1 cellular context compared by ENCODE assay signal in the genomic region with DNA sequence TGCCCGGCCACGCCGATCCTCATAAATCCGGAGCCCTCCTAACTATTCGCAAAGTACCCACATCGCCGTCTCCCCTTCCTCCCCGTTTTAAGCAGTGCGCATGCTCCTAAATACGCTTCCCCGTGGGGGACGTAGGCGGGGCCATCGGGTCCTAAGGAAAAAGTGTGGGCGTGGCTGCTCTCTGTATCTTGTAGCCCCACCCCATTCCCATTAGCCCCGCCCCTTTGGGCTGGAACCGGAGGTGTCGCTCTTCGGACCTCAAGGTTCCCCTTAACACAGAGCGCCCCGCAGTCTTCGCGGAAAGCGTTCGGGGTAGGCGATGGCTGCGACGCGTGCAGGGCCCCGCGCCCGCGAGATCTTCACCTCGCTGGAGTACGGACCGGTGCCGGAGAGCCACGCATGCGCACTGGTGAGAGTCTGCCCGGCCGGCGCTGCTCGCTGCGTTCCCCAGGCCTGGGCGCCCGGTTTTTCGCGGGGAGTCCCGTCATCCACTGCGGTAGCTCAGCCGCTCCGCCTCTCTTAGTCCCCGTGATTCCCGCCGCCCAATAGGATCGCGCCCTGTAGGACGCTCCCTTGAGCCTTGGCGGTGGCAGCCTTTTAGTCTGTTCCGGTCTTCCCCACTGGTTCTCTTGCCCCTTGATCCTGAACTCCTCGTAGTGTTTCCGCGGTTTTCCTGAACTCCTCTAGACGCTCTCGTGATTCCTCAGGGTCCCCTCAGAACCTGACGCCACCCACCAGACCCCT.
A peak's percentile ranks its signal among the peaks of the same experiment; 100 is the strongest.
TF ChIP-seq lines count a peak whose summit lies in the region.

A gene (plus strand): TSS at position 213 of the 744 bp plus-strand sequence. CDS start 107 bp downstream, at position 320.

TF ChIP-seq in HepG2, 621 proteins besides CTCF, POLR2A, EP300 and RAD21 (continued from another document and continues in another):
- TF ChIP-seq, protein P1, sequence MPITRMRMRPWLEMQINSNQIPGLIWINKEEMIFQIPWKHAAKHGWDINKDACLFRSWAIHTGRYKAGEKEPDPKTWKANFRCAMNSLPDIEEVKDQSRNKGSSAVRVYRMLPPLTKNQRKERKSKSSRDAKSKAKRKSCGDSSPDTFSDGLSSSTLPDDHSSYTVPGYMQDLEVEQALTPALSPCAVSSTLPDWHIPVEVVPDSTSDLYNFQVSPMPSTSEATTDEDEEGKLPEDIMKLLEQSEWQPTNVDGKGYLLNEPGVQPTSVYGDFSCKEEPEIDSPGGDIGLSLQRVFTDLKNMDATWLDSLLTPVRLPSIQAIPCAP (CRISPR knock-in tag; IDR thresholded peaks at IDR 0.05; ENCODE audit: low read depth), result no peak
- TF ChIP-seq ETV6 (CRISPR knock-in tag; conservative IDR thresholded peaks at IDR 0.05) (no peak), ZBTB1 (CRISPR knock-in tag; IDR thresholded peaks at IDR 0.05; ENCODE audit: borderline replicate concordance) (no peak), SP140L (CRISPR knock-in tag; IDR thresholded peaks at IDR 0.05; ENCODE audit: borderline replicate concordance) (no peak), CBX5 (CRISPR knock-in tag; IDR thresholded peaks at IDR 0.05; ENCODE audit: borderline replicate concordance) (no peak; the same call in 1 of the 2 replicates), CBFB (CRISPR knock-in tag; IDR thresholded peaks at IDR 0.05) (no peak), NR1H2 (CRISPR knock-in tag; IDR thresholded peaks at IDR 0.05; ENCODE audit: borderline replicate concordance, low read depth) (no peak), SMAD9 (CRISPR knock-in tag; IDR thresholded peaks at IDR 0.05) (no peak), SMYD3 (CRISPR knock-in tag; IDR thresholded peaks at IDR 0.05) (no peak), ZNF292 (CRISPR knock-in tag; IDR thresholded peaks at IDR 0.05; ENCODE audit: borderline replicate concordance, low read depth) (no peak), FIP1L1 (IDR thresholded peaks at IDR 0.05; ENCODE audit: borderline replicate concordance, insufficient read depth, low read depth, low read length) (no peak), TCF7L2 (IDR thresholded peaks at IDR 0.05; ENCODE audit: low read depth, low read length) (no peak), SMC3 (IDR thresholded peaks at IDR 0.05; ENCODE audit: low read length) (no peak), HMG20A (CRISPR knock-in tag; IDR thresholded peaks at IDR 0.05; ENCODE audit: borderline replicate concordance) (no peak), RFX5 (IDR thresholded peaks at IDR 0.05; ENCODE audit: low read depth, low read length) (no peak), ZNF335 (CRISPR knock-in tag; IDR thresholded peaks at IDR 0.05) (peak; percentile 51; the same call in 1 of the 2 replicates), ZNF44 (CRISPR knock-in tag; IDR thresholded peaks at IDR 0.05) (no peak; the same call in 1 of the 2 replicates), PAX8 (CRISPR knock-in tag; IDR thresholded peaks at IDR 0.05; ENCODE audit: borderline replicate concordance) (no peak), TMF1 (CRISPR knock-in tag; IDR thresholded peaks at IDR 0.05; ENCODE audit: low read depth) (no peak), WIZ (CRISPR knock-in tag; IDR thresholded peaks at IDR 0.05) (0 out of 2 replicates have a peak, but pooled peaks have one; percentile 37), CBX2 (IDR thresholded peaks at IDR 0.05; ENCODE audit: low read depth, low read length) (no peak), CBX2 (CRISPR knock-in tag; IDR thresholded peaks at IDR 0.05; ENCODE audit: low read depth) (no peak)
- TF ChIP-seq, protein P2, sequence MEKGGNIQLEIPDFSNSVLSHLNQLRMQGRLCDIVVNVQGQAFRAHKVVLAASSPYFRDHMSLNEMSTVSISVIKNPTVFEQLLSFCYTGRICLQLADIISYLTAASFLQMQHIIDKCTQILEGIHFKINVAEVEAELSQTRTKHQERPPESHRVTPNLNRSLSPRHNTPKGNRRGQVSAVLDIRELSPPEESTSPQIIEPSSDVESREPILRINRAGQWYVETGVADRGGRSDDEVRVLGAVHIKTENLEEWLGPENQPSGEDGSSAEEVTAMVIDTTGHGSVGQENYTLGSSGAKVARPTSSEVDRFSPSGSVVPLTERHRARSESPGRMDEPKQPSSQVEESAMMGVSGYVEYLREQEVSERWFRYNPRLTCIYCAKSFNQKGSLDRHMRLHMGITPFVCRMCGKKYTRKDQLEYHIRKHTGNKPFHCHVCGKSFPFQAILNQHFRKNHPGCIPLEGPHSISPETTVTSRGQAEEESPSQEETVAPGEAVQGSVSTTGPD (CRISPR knock-in tag; IDR thresholded peaks at IDR 0.05), result no peak
- TF ChIP-seq, protein P3, sequence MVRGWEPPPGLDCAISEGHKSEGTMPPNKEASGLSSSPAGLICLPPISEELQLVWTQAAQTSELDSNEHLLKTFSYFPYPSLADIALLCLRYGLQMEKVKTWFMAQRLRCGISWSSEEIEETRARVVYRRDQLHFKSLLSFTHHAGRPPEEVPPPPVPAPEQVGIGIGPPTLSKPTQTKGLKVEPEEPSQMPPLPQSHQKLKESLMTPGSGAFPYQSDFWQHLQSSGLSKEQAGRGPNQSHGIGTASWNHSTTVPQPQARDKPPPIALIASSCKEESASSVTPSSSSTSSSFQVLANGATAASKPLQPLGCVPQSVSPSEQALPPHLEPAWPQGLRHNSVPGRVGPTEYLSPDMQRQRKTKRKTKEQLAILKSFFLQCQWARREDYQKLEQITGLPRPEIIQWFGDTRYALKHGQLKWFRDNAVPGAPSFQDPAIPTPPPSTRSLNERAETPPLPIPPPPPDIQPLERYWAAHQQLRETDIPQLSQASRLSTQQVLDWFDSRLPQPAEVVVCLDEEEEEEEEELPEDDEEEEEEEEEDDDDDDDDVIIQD (CRISPR knock-in tag; IDR thresholded peaks at IDR 0.05; ENCODE audit: low read depth), result no peak; the same call in 1 of the 2 replicates
- TF ChIP-seq, protein P4, sequence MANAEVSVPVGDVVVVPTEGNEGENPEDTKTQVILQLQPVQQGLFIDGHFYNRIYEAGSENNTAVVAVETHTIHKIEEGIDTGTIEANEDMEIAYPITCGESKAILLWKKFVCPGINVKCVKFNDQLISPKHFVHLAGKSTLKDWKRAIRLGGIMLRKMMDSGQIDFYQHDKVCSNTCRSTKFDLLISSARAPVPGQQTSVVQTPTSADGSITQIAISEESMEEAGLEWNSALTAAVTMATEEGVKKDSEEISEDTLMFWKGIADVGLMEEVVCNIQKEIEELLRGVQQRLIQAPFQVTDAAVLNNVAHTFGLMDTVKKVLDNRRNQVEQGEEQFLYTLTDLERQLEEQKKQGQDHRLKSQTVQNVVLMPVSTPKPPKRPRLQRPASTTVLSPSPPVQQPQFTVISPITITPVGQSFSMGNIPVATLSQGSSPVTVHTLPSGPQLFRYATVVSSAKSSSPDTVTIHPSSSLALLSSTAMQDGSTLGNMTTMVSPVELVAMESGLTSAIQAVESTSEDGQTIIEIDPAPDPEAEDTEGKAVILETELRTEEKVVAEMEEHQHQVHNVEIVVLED (CRISPR knock-in tag; IDR thresholded peaks at IDR 0.05; ENCODE audit: borderline replicate concordance), result peak; percentile 73
- TF ChIP-seq, protein P5, sequence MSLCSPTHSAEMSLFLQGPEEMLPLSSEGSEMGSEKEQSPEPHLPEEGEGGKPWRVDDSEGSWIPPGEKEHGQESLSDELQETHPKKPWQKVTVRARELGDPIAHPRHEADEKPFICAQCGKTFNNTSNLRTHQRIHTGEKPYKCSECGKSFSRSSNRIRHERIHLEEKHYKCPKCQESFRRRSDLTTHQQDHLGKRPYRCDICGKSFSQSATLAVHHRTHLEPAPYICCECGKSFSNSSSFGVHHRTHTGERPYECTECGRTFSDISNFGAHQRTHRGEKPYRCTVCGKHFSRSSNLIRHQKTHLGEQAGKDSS (CRISPR knock-in tag; IDR thresholded peaks at IDR 0.05; ENCODE audit: borderline replicate concordance, low read depth), result no peak; the same call in 1 of the 2 replicates
- TF ChIP-seq, protein P6, sequence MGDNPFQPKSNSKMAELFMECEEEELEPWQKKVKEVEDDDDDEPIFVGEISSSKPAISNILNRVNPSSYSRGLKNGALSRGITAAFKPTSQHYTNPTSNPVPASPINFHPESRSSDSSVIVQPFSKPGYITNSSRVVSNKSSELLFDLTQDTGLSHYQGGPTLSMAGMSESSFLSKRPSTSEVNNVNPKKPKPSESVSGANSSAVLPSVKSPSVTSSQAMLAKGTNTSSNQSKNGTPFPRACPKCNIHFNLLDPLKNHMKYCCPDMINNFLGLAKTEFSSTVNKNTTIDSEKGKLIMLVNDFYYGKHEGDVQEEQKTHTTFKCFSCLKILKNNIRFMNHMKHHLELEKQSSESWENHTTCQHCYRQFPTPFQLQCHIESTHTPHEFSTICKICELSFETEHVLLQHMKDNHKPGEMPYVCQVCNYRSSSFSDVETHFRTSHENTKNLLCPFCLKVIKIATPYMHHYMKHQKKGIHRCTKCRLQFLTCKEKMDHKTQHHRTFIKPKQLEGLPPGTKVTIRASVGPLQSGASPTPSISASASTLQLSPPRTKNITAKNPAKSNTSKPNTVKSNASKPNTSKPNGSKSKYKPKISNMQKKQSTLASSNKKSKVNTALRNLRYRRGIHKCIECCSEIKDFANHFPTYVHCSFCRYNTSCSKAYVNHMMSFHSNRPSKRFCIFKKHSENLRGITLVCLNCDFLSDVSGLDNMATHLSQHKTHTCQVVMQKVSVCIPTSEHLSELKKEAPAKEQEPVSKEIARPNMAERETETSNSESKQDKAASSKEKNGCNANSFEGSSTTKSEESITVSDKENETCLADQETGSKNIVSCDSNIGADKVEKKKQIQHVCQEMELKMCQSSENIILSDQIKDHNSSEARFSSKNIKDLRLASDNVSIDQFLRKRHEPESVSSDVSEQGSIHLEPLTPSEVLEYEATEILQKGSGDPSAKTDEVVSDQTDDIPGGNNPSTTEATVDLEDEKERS (CRISPR knock-in tag; IDR thresholded peaks at IDR 0.05), result no peak; the same call in 1 of the 2 replicates
- TF ChIP-seq, protein P7, sequence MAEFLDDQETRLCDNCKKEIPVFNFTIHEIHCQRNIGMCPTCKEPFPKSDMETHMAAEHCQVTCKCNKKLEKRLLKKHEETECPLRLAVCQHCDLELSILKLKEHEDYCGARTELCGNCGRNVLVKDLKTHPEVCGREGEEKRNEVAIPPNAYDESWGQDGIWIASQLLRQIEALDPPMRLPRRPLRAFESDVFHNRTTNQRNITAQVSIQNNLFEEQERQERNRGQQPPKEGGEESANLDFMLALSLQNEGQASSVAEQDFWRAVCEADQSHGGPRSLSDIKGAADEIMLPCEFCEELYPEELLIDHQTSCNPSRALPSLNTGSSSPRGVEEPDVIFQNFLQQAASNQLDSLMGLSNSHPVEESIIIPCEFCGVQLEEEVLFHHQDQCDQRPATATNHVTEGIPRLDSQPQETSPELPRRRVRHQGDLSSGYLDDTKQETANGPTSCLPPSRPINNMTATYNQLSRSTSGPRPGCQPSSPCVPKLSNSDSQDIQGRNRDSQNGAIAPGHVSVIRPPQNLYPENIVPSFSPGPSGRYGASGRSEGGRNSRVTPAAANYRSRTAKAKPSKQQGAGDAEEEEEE (CRISPR knock-in tag; IDR thresholded peaks at IDR 0.05; ENCODE audit: borderline replicate concordance), result peak; percentile 82; the same call in 1 of the 2 replicates
- TF ChIP-seq, protein P8, sequence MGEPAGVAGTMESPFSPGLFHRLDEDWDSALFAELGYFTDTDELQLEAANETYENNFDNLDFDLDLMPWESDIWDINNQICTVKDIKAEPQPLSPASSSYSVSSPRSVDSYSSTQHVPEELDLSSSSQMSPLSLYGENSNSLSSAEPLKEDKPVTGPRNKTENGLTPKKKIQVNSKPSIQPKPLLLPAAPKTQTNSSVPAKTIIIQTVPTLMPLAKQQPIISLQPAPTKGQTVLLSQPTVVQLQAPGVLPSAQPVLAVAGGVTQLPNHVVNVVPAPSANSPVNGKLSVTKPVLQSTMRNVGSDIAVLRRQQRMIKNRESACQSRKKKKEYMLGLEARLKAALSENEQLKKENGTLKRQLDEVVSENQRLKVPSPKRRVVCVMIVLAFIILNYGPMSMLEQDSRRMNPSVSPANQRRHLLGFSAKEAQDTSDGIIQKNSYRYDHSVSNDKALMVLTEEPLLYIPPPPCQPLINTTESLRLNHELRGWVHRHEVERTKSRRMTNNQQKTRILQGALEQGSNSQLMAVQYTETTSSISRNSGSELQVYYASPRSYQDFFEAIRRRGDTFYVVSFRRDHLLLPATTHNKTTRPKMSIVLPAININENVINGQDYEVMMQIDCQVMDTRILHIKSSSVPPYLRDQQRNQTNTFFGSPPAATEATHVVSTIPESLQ (CRISPR knock-in tag; conservative IDR thresholded peaks at IDR 0.05), result no peak
- TF ChIP-seq, protein P9, sequence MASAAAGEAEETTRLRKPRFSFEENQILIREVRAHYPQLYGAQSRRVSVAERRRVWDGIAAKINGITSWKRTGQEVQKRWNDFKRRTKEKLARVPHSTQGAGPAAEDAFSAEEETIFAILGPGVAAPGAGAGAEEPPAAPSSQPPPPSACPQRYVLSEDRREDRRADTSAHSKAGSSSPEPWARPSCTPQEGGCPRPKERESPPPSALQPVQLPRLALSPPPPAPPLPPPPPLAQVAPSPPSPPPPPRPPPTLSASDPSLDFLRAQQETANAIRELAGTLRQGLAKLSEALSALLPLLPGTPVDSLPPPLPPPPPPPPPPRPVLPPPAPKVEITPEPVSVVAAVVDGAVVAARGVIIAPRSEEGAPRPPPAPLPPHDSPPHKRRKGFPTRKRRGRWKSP (CRISPR knock-in tag; IDR thresholded peaks at IDR 0.05), result no peak
- TF ChIP-seq, protein P10, sequence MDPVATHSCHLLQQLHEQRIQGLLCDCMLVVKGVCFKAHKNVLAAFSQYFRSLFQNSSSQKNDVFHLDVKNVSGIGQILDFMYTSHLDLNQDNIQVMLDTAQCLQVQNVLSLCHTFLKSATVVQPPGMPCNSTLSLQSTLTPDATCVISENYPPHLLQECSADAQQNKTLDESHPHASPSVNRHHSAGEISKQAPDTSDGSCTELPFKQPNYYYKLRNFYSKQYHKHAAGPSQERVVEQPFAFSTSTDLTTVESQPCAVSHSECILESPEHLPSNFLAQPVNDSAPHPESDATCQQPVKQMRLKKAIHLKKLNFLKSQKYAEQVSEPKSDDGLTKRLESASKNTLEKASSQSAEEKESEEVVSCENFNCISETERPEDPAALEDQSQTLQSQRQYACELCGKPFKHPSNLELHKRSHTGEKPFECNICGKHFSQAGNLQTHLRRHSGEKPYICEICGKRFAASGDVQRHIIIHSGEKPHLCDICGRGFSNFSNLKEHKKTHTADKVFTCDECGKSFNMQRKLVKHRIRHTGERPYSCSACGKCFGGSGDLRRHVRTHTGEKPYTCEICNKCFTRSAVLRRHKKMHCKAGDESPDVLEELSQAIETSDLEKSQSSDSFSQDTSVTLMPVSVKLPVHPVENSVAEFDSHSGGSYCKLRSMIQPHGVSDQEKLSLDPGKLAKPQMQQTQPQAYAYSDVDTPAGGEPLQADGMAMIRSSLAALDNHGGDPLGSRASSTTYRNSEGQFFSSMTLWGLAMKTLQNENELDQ (CRISPR knock-in tag; IDR thresholded peaks at IDR 0.05; ENCODE audit: borderline replicate concordance), result no peak
